In genomic region chr2:27772804-27773203, GRCh38 we compare ENCODE assay signal across 8 cellular contexts. TPM values are rescaled to one million over a fixed set of nuclear protein-coding genes. Genes with fewer than 3 reads are reported as not detected.
DNase-seq lines count a peak whose midpoint lies in the region; ATAC-seq and TF ChIP-seq lines count a peak whose summit lies in the region.

No MANE protein-coding gene starts in this region.

- peaks cover 23% of the 10 kb centered on the region for H3K4me1 Mint-ChIP-seq in activated CD4-positive, alpha-beta T cell treated with anti-CD3 and anti-CD28 coated beads, Interleukin-2, amount 10 ng/mL, durations not matched to agents 24 days and 14 days
- H3K4me1 Mint-ChIP-seq in WTC11 = peaks cover 15% of the 10 kb centered on the region

- no peak overlapping the region for H2AFZ ChIP-seq in hepatocyte

- no peaks in the 10 kb centered on the region for H3K27me3 Mint-ChIP-seq in activated CD4-positive, alpha-beta T cell treated with anti-CD3 and anti-CD28 coated beads, Interleukin-2, amount 10 ng/mL, durations not matched to agents 24 days and 14 days
- H3K27me3 Mint-ChIP-seq in WTC11 (ENCODE audit: low read depth) = peaks cover 6% of the 10 kb centered on the region

- ATAC-seq in WTC11 (no peak), esophagus mucosa (no peak), HG03378 (IDR thresholded peaks at IDR 0.05; ENCODE audit: unreplicated experiment) (no peak)

- CTCF ChIA-PET in WTC11 (lab: Charles Lee) = interaction anchor here (1.4 to 1.6 kb wide), 2 partner anchors 50 to 69 kb away, joined by 4 to 6 read pairs; no protein-coding TSS in a partner anchor

- H3K36me3 ChIP-seq in hepatocyte (replicated peaks; ENCODE audit: insufficient read depth, low read depth) (peaks cover 4% of the 10 kb centered on the region), stomach (peaks cover 0 to 34% (median 11%) of the 10 kb centered on the region in 4 donors)

- TF ChIP-seq EP300 in stomach (IDR thresholded peaks at IDR 0.05) = no peak

- H3K27me3 ChIP-seq in hepatocyte (no peaks in the 10 kb centered on the region), stomach (no peaks in the 10 kb centered on the region)

- TF ChIP-seq CTCF in WTC11 (IDR thresholded peaks at IDR 0.05) (no peak), hepatocyte (IDR thresholded peaks at IDR 0.05; ENCODE audit: poor library complexity) (no peak), stomach (IDR thresholded peaks at IDR 0.05) (no peak)

- H4K20me1 ChIP-seq in hepatocyte (ENCODE audit: insufficient read depth, poor library complexity, severe bottlenecking) = peaks cover 4% of the 10 kb centered on the region

- intact Hi-C loops in activated CD4-positive, alpha-beta T cell treated with anti-CD3 and anti-CD28 coated beads, Interleukin-2, amount 10 ng/mL, durations not matched to agents 24 days and 14 days (cut with micrococcal nuclease) = loop anchor here (5.0 kb wide), 4 partner anchors 71 to 679 kb away; partner anchors contain the start of gene FOSL2
- intact Hi-C loops in stomach (cut with DNase I; ENCODE audit: low total_unique reads) = no loop called here

- H3K4me1 ChIP-seq in hepatocyte (ENCODE audit: insufficient read depth) (peaks cover 20% of the 10 kb centered on the region), stomach (peaks cover 17 to 65% (median 45%) of the 10 kb centered on the region in 4 donors)

- WGBS in hepatocyte (ENCODE audit: low lambda C conversion rate, missing lambda C conversion rate) = 19% methylated on average over 2 of the region's 2 CpGs
- 4 to 26% (median 11%) methylated on average over 2 of the region's 2 CpGs for whole genome bisulfite sequencing in stomach, 5 donors

- no peak for TF ChIP-seq POLR2A in stomach (IDR thresholded peaks at IDR 0.05)

- DNase-seq in activated CD4-positive, alpha-beta T cell treated with anti-CD3 and anti-CD28 coated beads, Interleukin-2, amount 10 ng/mL, durations not matched to agents 24 days and 14 days = no peak
- DNase-seq in activated CD4-positive, alpha-beta T cell treated with anti-CD3 and anti-CD28 coated beads, Interleukin-2, amount 50 U/mL, for 48 hours = no peak
- DNase-seq in WTC11 (ENCODE audit: low spot score) = no peak
- DNase-seq in hepatocyte (ENCODE audit: low spot score) = no peak
- no peak for DNase-seq in stomach
- no peak for DNase-seq in NCI-H526 (lab: John Stamatoyannopoulos, UW)

- H3K4me3 ChIP-seq in hepatocyte = peak overlapping the region; percentile 66
- peak overlapping the region in 3 of 4 donors; percentile 79 to 90 (median 88) for H3K4me3 ChIP-seq in stomach

- H3K27ac Mint-ChIP-seq in activated CD4-positive, alpha-beta T cell treated with anti-CD3 and anti-CD28 coated beads, Interleukin-2, amount 10 ng/mL, durations not matched to agents 24 days and 14 days = peak overlapping the region; percentile 67
- no peak overlapping the region for H3K27ac Mint-ChIP-seq in WTC11

- H3K36me3 Mint-ChIP-seq in activated CD4-positive, alpha-beta T cell treated with anti-CD3 and anti-CD28 coated beads, Interleukin-2, amount 10 ng/mL, durations not matched to agents 24 days and 14 days (ENCODE audit: low read depth) = peaks cover 30% of the 10 kb centered on the region
- peaks cover 13% of the 10 kb centered on the region for H3K36me3 Mint-ChIP-seq in WTC11

- peaks cover 3% of the 10 kb centered on the region for H3K9me3 Mint-ChIP-seq in activated CD4-positive, alpha-beta T cell treated with anti-CD3 and anti-CD28 coated beads, Interleukin-2, amount 10 ng/mL, durations not matched to agents 24 days and 14 days
- H3K9me3 Mint-ChIP-seq in WTC11 = no peaks in the 10 kb centered on the region

- peak overlapping the region; percentile 98 for H3K4me3 Mint-ChIP-seq in activated CD4-positive, alpha-beta T cell treated with anti-CD3 and anti-CD28 coated beads, Interleukin-2, amount 10 ng/mL, durations not matched to agents 24 days and 14 days
- peak overlapping the region; percentile 96 for H3K4me3 Mint-ChIP-seq in WTC11

- H3K9me3 ChIP-seq in hepatocyte (ENCODE audit: low read depth) (no peaks in the 10 kb centered on the region), stomach (no peaks in the 10 kb centered on the region)

- peak overlapping the region; percentile 96 for H3K27ac ChIP-seq in hepatocyte
- H3K27ac ChIP-seq in stomach = peak overlapping the region in 4 of 5 donors; percentile 95 to 98 (median 96)

- H3K4me2 ChIP-seq in hepatocyte = peak overlapping the region; percentile 78

- no peaks in the 10 kb centered on the region for H3K9me2 ChIP-seq in hepatocyte (replicated peaks; ENCODE audit: insufficient read depth)

- POLR2A ChIA-PET in WTC11 (lab: Charles Lee) = no interaction called here

- H3K79me2 ChIP-seq in hepatocyte = peaks cover 59% of the 10 kb centered on the region

TF ChIP-seq in WTC11, 78 proteins besides CTCF, POLR2A, EP300 and RAD21 (continues in another document):
- TF ChIP-seq SMAD3 (CRISPR knock-in tag; IDR thresholded peaks at IDR 0.05; ENCODE audit: borderline replicate concordance) (no peak), ZNF219 (CRISPR knock-in tag; IDR thresholded peaks at IDR 0.05; ENCODE audit: borderline replicate concordance) (no peak), ETV6 (CRISPR knock-in tag; IDR thresholded peaks at IDR 0.05) (no peak), KAT7 (CRISPR knock-in tag; IDR thresholded peaks at IDR 0.05; ENCODE audit: borderline replicate concordance) (no peak), ZNF281 (CRISPR knock-in tag; IDR thresholded peaks at IDR 0.05) (no peak), NFYB (CRISPR knock-in tag; conservative IDR thresholded peaks at IDR 0.05; ENCODE audit: low read depth) (no peak), E2F1 (CRISPR knock-in tag; IDR thresholded peaks at IDR 0.05) (no peak), ZNF425 (CRISPR knock-in tag; conservative IDR thresholded peaks at IDR 0.05) (no peak), CREM (CRISPR knock-in tag; IDR thresholded peaks at IDR 0.05) (no peak), JAZF1 (CRISPR knock-in tag; IDR thresholded peaks at IDR 0.05) (no peak)

RNA-seq across cellular contexts. Expression of gene MRPL33, which starts 1.3 kb away (rescaled TPM):
- total RNA-seq in activated CD4-positive, alpha-beta T cell treated with anti-CD3 and anti-CD28 coated beads, Interleukin-2, amount 10 ng/mL, durations not matched to agents 24 days and 14 days = 59.0 and 59.6 TPM in 2 replicates
- total RNA-seq in WTC11 (2021) (52.5 to 60.6 TPM (median 58.3 TPM) in 3 replicates), hepatocyte (148 and 206 TPM in 2 replicates), stomach (100 to 1,000 TPM in 2 of 5 donors, 10 to 100 TPM in 2, 1 to 10 TPM in 1; 8.2 to 226 (median 25.5) TPM), esophagus mucosa (37.3 TPM)
- polyA plus RNA-seq in hepatocyte (311 and 315 TPM in 2 replicates), stomach (100 to 1,000 TPM; 149 to 268 (median 193) TPM)
